1 cellular context compared by ENCODE assay signal in genomic region chr13:97288486-97288900, GRCh38.
TF ChIP-seq lines count a peak whose summit lies in the region.

No MANE protein-coding gene starts in this region.

TF ChIP-seq in HepG2, 621 proteins besides CTCF, POLR2A, EP300 and RAD21 (continued from another document and continues in another):
- TF ChIP-seq PAXIP1 (CRISPR knock-in tag; conservative IDR thresholded peaks at IDR 0.05) (peak; percentile 76), NCOA2 (CRISPR knock-in tag; IDR thresholded peaks at IDR 0.05) (peak; percentile 50; the same call in 1 of the 2 replicates), SOX6 (IDR thresholded peaks at IDR 0.05) (no peak), SOX6 (CRISPR knock-in tag; IDR thresholded peaks at IDR 0.05) (peak; percentile 72), ZSCAN30 (CRISPR knock-in tag; IDR thresholded peaks at IDR 0.05) (no peak), ZNF543 (CRISPR knock-in tag; IDR thresholded peaks at IDR 0.05) (no peak), BATF2 (CRISPR knock-in tag; IDR thresholded peaks at IDR 0.05) (no peak), ONECUT2 (CRISPR knock-in tag; IDR thresholded peaks at IDR 0.05) (peak; percentile 79), KMT2A (CRISPR knock-in tag; IDR thresholded peaks at IDR 0.05) (no peak), CEBPG (CRISPR knock-in tag; IDR thresholded peaks at IDR 0.05) (0 out of 2 replicates have a peak, but pooled peaks have one; percentile 21), ZBTB38 (CRISPR knock-in tag; IDR thresholded peaks at IDR 0.05) (peak; percentile 63; the same call in 1 of the 2 replicates), SKI (IDR thresholded peaks at IDR 0.05; ENCODE audit: partially characterized antibody) (peak; percentile 9), CREM (IDR thresholded peaks at IDR 0.05) (peak; percentile 47; the same call in 1 of the 2 replicates), CREM (CRISPR knock-in tag; IDR thresholded peaks at IDR 0.05) (no peak), ARID3A (IDR thresholded peaks at IDR 0.05; ENCODE audit: low read depth, low read length) (peak; percentile 92), HDAC2 (CRISPR knock-in tag; IDR thresholded peaks at IDR 0.05) (0 out of 2 replicates have a peak, but pooled peaks have one; percentile 25), ZSCAN12 (CRISPR knock-in tag; IDR thresholded peaks at IDR 0.05) (no peak), MBNL3 (CRISPR knock-in tag; conservative IDR thresholded peaks at IDR 0.05) (no peak), ZNF207 (IDR thresholded peaks at IDR 0.05; ENCODE audit: borderline replicate concordance) (no peak), HNF4A (CRISPR knock-in tag; IDR thresholded peaks at IDR 0.05) (peak; percentile 79), ZBTB33 (CRISPR knock-in tag; IDR thresholded peaks at IDR 0.05) (peak; percentile 85), NR2F6 (IDR thresholded peaks at IDR 0.05) (peak; percentile 50; the same call in 1 of the 2 replicates), NR2F6 (CRISPR knock-in tag; IDR thresholded peaks at IDR 0.05) (0 out of 2 replicates have a peak, but pooled peaks have one; percentile 23), ZBTB10 (CRISPR knock-in tag; IDR thresholded peaks at IDR 0.05; ENCODE audit: borderline replicate concordance) (0 out of 2 replicates have a peak, but pooled peaks have one; percentile 13), ETV5 (CRISPR knock-in tag; IDR thresholded peaks at IDR 0.05; ENCODE audit: borderline replicate concordance) (0 out of 2 replicates have a peak, but pooled peaks have one; percentile 22), ZMYM4 (CRISPR knock-in tag; IDR thresholded peaks at IDR 0.05) (peak; percentile 65), CEBPB (IDR thresholded peaks at IDR 0.05; ENCODE audit: borderline replicate concordance, low read depth, low read length) (peak; percentile 65; the same call in 1 of the 2 replicates), GATAD2A (CRISPR knock-in tag; IDR thresholded peaks at IDR 0.05) (peak; percentile 71), HNF4G (IDR thresholded peaks at IDR 0.05; ENCODE audit: borderline replicate concordance, low read depth, low read length) (peak; percentile 77), HNF4G (CRISPR knock-in tag; IDR thresholded peaks at IDR 0.05; ENCODE audit: borderline replicate concordance, low read depth) (no peak), NFIC (IDR thresholded peaks at IDR 0.05; ENCODE audit: low read length) (peak; percentile 69), ZNF670 (CRISPR knock-in tag; IDR thresholded peaks at IDR 0.05; ENCODE audit: borderline replicate concordance) (0 out of 2 replicates have a peak, but pooled peaks have one; percentile 25), SOX13 (IDR thresholded peaks at IDR 0.05) (no peak), SOX13 (CRISPR knock-in tag; conservative IDR thresholded peaks at IDR 0.05 in 1 of 2, IDR thresholded peaks at IDR 0.05 in 1 of 2) (peak in 1 of 2 experiments; percentile 40; a peak in 1 of 4 replicates), ISL2 (CRISPR knock-in tag; IDR thresholded peaks at IDR 0.05) (0 out of 2 replicates have a peak, but pooled peaks have one; percentile 15), SP5 (CRISPR knock-in tag; IDR thresholded peaks at IDR 0.05; ENCODE audit: borderline replicate concordance, low read depth) (no peak), TEAD3 (CRISPR knock-in tag; optimal IDR thresholded peaks at IDR 0.05; ENCODE audit: borderline replicate concordance) (peak; percentile 37), MIXL1 (CRISPR knock-in tag; IDR thresholded peaks at IDR 0.05) (peak; percentile 73), ZFP91 (CRISPR knock-in tag; IDR thresholded peaks at IDR 0.05; ENCODE audit: borderline replicate concordance) (no peak), ZNF136 (CRISPR knock-in tag; IDR thresholded peaks at IDR 0.05; ENCODE audit: low read depth) (no peak)
- TF ChIP-seq, protein P1, sequence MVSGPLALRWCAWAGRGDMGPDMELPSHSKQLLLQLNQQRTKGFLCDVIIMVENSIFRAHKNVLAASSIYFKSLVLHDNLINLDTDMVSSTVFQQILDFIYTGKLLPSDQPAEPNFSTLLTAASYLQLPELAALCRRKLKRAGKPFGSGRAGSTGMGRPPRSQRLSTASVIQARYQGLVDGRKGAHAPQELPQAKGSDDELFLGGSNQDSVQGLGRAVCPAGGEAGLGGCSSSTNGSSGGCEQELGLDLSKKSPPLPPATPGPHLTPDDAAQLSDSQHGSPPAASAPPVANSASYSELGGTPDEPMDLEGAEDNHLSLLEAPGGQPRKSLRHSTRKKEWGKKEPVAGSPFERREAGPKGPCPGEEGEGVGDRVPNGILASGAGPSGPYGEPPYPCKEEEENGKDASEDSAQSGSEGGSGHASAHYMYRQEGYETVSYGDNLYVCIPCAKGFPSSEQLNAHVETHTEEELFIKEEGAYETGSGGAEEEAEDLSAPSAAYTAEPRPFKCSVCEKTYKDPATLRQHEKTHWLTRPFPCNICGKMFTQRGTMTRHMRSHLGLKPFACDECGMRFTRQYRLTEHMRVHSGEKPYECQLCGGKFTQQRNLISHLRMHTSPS (CRISPR knock-in tag; IDR thresholded peaks at IDR 0.05; ENCODE audit: low read depth) = peak; percentile 48; the same call in 1 of the 2 replicates
- TF ChIP-seq, protein P2, sequence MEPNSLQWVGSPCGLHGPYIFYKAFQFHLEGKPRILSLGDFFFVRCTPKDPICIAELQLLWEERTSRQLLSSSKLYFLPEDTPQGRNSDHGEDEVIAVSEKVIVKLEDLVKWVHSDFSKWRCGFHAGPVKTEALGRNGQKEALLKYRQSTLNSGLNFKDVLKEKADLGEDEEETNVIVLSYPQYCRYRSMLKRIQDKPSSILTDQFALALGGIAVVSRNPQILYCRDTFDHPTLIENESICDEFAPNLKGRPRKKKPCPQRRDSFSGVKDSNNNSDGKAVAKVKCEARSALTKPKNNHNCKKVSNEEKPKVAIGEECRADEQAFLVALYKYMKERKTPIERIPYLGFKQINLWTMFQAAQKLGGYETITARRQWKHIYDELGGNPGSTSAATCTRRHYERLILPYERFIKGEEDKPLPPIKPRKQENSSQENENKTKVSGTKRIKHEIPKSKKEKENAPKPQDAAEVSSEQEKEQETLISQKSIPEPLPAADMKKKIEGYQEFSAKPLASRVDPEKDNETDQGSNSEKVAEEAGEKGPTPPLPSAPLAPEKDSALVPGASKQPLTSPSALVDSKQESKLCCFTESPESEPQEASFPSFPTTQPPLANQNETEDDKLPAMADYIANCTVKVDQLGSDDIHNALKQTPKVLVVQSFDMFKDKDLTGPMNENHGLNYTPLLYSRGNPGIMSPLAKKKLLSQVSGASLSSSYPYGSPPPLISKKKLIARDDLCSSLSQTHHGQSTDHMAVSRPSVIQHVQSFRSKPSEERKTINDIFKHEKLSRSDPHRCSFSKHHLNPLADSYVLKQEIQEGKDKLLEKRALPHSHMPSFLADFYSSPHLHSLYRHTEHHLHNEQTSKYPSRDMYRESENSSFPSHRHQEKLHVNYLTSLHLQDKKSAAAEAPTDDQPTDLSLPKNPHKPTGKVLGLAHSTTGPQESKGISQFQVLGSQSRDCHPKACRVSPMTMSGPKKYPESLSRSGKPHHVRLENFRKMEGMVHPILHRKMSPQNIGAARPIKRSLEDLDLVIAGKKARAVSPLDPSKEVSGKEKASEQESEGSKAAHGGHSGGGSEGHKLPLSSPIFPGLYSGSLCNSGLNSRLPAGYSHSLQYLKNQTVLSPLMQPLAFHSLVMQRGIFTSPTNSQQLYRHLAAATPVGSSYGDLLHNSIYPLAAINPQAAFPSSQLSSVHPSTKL (CRISPR knock-in tag; IDR thresholded peaks at IDR 0.05) = peak; percentile 24
